Comparison of ENCODE assay signal across 9 cellular contexts in genomic region chr9:77926314-77926959, GRCh38.
DNase-seq lines count a peak whose midpoint lies in the region; ATAC-seq, FAIRE-seq and TF ChIP-seq lines count a peak whose summit lies in the region.
"Had no signal": no experiment of that assay in that cellular context is flagged by ENCODE, and none has a peak within 500 bp of the region (broad histone marks: within the 10 kb centered on the region; RNA-seq: fewer than 3 reads in every experiment).

No MANE protein-coding gene starts in this region.

- DNase-seq in H54 (ENCODE audit: insufficient read length, low spot score) (peak; percentile 31), RWPE2 (ENCODE audit: low spot score) (no peak), epithelial cell of proximal tubule (ENCODE audit: low read depth) (peak; percentile 42), retinal pigment epithelial cell (ENCODE audit: low read depth) (peak; percentile 52), MV-4-11 (lab: John Stamatoyannopoulos, UW) (no peak)
- DNase-seq: activated T-cell treated with anti-CD3 and anti-CD28 coated beads, Interleukin-2, amount 50 U/mL, for 1 hour; NCI-H1930 had no signal

- peaks cover 17% of the 10 kb centered on the region for H3K36me3 ChIP-seq in RWPE2 (ENCODE audit: low read depth)

- peak overlapping the region; percentile 60 for H3K27ac ChIP-seq in RWPE2 (ENCODE audit: poor library complexity, severe bottlenecking)

- no peak for FAIRE-seq in H54 (lab: Jason Lieb, UNC)

- peak; percentile 92 for ATAC-seq in RWPE2 (ENCODE audit: low read depth)
- ATAC-seq in HG03378 (IDR thresholded peaks at IDR 0.05; ENCODE audit: unreplicated experiment) = no peak
- no peak for ATAC-seq in HG03025 (IDR thresholded peaks at IDR 0.05; ENCODE audit: low FRiP score, unreplicated experiment)

- TF ChIP-seq CTCF in RWPE2 (IDR thresholded peaks at IDR 0.05; ENCODE audit: poor library complexity, severe bottlenecking) (no peak), epithelial cell of proximal tubule (conservative IDR thresholded peaks at IDR 0.05; ENCODE audit: low read depth, low read length) (no peak), retinal pigment epithelial cell (conservative IDR thresholded peaks at IDR 0.05; ENCODE audit: low read depth, low read length) (no peak)

- no peak for TF ChIP-seq POLR2A in H54 (IDR thresholded peaks at IDR 0.05; ENCODE audit: low read depth, low read length)

- no peak overlapping the region for H3K4me3 ChIP-seq in RWPE2 (ENCODE audit: severe bottlenecking)
- no peak overlapping the region for H3K4me3 ChIP-seq in epithelial cell of proximal tubule (ENCODE audit: low read depth, low read length)
- no peak overlapping the region for H3K4me3 ChIP-seq in retinal pigment epithelial cell (ENCODE audit: low read length)

- H3K27me3 ChIP-seq in RWPE2 (ENCODE audit: insufficient read depth, poor library complexity, severe bottlenecking) = no peaks in the 10 kb centered on the region

- H3K4me1 ChIP-seq in RWPE2 (ENCODE audit: insufficient read depth, poor library complexity, severe bottlenecking) = peaks cover 35% of the 10 kb centered on the region

- no peaks in the 10 kb centered on the region for H3K9me3 ChIP-seq in RWPE2 (ENCODE audit: severe bottlenecking)

Comparison
In these comparisons a context has a peak if more than half of its experiments do, and no peak if none do; other contexts are left out.
1. DNase-seq: peak in H54 (single experiment), epithelial cell of proximal tubule (single experiment) and retinal pigment epithelial cell (single experiment); none in RWPE2 (single experiment) and MV-4-11 (single experiment).